Comparison of ENCODE assay signal across 8 cellular contexts in the genomic region with DNA sequence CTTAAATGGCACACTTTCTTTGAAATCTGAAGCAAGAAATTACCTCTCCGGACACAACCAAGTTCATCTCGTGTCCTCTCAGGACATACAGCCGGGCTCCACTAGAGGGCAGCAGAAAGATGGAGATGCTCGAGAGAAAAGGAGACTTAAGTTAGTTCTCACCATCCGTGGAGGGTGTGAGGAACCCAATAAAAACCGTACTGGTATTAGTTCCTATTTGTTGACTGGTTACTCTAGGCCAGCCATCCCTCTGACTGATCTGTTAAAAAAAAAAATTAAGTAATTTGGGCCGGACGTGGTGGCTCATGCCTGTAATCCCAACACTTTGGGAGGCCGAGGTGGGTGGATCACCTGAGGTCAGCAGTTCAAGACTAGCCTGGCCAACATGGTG. TPM values are rescaled to one million over a fixed set of nuclear protein-coding genes. Genes with fewer than 3 reads are reported as not detected.
DNase-seq lines count a peak whose midpoint lies in the region; ATAC-seq and TF ChIP-seq lines count a peak whose summit lies in the region.

No MANE protein-coding gene starts in this region.

- peaks cover 38% of the 10 kb centered on the region for H3K4me1 Mint-ChIP-seq in activated naive CD8-positive, alpha-beta T cell (ENCODE audit: low read depth)

- intact Hi-C loops in prostate gland (cut with DNase I), result loop anchor here (10.0 kb wide), 2 partner anchors 390 to 580 kb away; a partner anchor contains a TSS

- no peaks in the 10 kb centered on the region for H3K36me3 Mint-ChIP-seq in activated naive CD8-positive, alpha-beta T cell

- H3K4me3 ChIP-seq in cardiac muscle cell (no peak overlapping the region), prostate gland (no peak overlapping the region)

- H3K9me3 ChIP-seq in cardiac muscle cell (ENCODE audit: low read depth), result no peaks in the 10 kb centered on the region
- no peaks in the 10 kb centered on the region for H3K9me3 ChIP-seq in prostate gland

- TF ChIP-seq POLR2A in prostate gland (IDR thresholded peaks at IDR 0.05), result no peak

- no peak overlapping the region for H3K27ac Mint-ChIP-seq in activated naive CD8-positive, alpha-beta T cell

- H3K27me3 Mint-ChIP-seq in activated naive CD8-positive, alpha-beta T cell, result no peaks in the 10 kb centered on the region

- ATAC-seq in HG02970 (IDR thresholded peaks at IDR 0.05; ENCODE audit: low FRiP score, unreplicated experiment) (no peak), HG03442 (IDR thresholded peaks at IDR 0.05; ENCODE audit: unreplicated experiment) (no peak)

- TF ChIP-seq CTCF in GM13977 (IDR thresholded peaks at IDR 0.05; ENCODE audit: extremely low read depth, insufficient read depth, missing control alignments) (peak; percentile 89), cardiac muscle cell (IDR thresholded peaks at IDR 0.05; ENCODE audit: low read depth, low read length) (peak; percentile 89), prostate gland (IDR thresholded peaks at IDR 0.05) (peak; percentile 41 to 72 (median 64))

- 16% methylated on average over 9 of the region's 9 CpGs for WGBS in prostate gland

- no peak overlapping the region for H3K27ac ChIP-seq in cardiac muscle cell
- H3K27ac ChIP-seq in prostate gland, result no peak overlapping the region

- peak overlapping the region; percentile 82 for H3K4me3 Mint-ChIP-seq in activated naive CD8-positive, alpha-beta T cell

- no peaks in the 10 kb centered on the region for H3K36me3 ChIP-seq in cardiac muscle cell
- H3K36me3 ChIP-seq in prostate gland, result no peaks in the 10 kb centered on the region

- H3K27me3 ChIP-seq in cardiac muscle cell (no peaks in the 10 kb centered on the region), prostate gland (replicated peaks; ENCODE audit: insufficient read depth) (no peaks in the 10 kb centered on the region)

- H3K9me3 Mint-ChIP-seq in activated naive CD8-positive, alpha-beta T cell (ENCODE audit: low read depth), result no peaks in the 10 kb centered on the region

- in situ Hi-C loops in GM13977 (cut with MboI; ENCODE audit: low pct_unique_long_range_greater_than_20kb, low sequenced_read_pairs, unreplicated experiment), result loop anchor here (5.0 to 10.0 kb wide), 4 partner anchors 67 to 390 kb away; no protein-coding TSS in a partner anchor

- H3K4me1 ChIP-seq in cardiac muscle cell (ENCODE audit: low read depth), result no peaks in the 10 kb centered on the region
- no peaks in the 10 kb centered on the region for H3K4me1 ChIP-seq in prostate gland (replicated peaks)

- DNase-seq in GM13977 (ENCODE audit: low spot score), result peak; percentile 87
- DNase-seq in NCI-H1436 (lab: John Stamatoyannopoulos, UW), result peak; percentile 75
- peak; percentile 79 for DNase-seq in SW480 (ENCODE audit: low spot score)
- DNase-seq in cardiac muscle cell (ENCODE audit: low read depth in 1 of 2, low spot score in 1 of 2), result peak; percentile 86 to 88
- DNase-seq in prostate gland (ENCODE audit: low spot score), result peak; percentile 75

RNA-seq across cellular contexts. Expression of a gene that starts 7.9 kb away (rescaled TPM):
- total RNA-seq in cardiac muscle cell, result 5.4 and 9.8 TPM in 2 replicates
- polyA plus RNA-seq in cardiac muscle cell, result 11.2 and 13.0 TPM in 2 replicates
- total RNA-seq in prostate gland, result 10 to 100 TPM in 1 of 2 donors, under 1 TPM in 1; 0.87 to 45.9 TPM

RNA-seq across cellular contexts. Expression of a gene that starts 58.5 kb away (rescaled TPM):
- 8.7 and 11.9 TPM in 2 replicates for total RNA-seq in cardiac muscle cell
- 0.99 and 3.3 TPM in 2 replicates for polyA plus RNA-seq in cardiac muscle cell
- 100 to 1,000 TPM in 1 of 2 donors, 1 to 10 TPM in 1; 1.3 to 171 TPM for total RNA-seq in prostate gland
